ENCODE assay signal across 1 cellular context in genomic region chr22:20314741-20315336, GRCh38.
TF ChIP-seq lines count a peak whose summit lies in the region.

No MANE protein-coding gene starts in this region.

TF ChIP-seq in HEK293, 187 proteins besides CTCF, POLR2A, EP300 and RAD21:
- TF ChIP-seq GLIS2 (tag by site-specific recombination; IDR thresholded peaks at IDR 0.05) (peak; percentile 62), GLIS1 (tag by site-specific recombination; IDR thresholded peaks at IDR 0.05) (peak; percentile 93), ZIC2 (tag by site-specific recombination; IDR thresholded peaks at IDR 0.05) (peak; percentile 95)
